Comparison of ENCODE assay signal across 8 cellular contexts in the genomic region with DNA sequence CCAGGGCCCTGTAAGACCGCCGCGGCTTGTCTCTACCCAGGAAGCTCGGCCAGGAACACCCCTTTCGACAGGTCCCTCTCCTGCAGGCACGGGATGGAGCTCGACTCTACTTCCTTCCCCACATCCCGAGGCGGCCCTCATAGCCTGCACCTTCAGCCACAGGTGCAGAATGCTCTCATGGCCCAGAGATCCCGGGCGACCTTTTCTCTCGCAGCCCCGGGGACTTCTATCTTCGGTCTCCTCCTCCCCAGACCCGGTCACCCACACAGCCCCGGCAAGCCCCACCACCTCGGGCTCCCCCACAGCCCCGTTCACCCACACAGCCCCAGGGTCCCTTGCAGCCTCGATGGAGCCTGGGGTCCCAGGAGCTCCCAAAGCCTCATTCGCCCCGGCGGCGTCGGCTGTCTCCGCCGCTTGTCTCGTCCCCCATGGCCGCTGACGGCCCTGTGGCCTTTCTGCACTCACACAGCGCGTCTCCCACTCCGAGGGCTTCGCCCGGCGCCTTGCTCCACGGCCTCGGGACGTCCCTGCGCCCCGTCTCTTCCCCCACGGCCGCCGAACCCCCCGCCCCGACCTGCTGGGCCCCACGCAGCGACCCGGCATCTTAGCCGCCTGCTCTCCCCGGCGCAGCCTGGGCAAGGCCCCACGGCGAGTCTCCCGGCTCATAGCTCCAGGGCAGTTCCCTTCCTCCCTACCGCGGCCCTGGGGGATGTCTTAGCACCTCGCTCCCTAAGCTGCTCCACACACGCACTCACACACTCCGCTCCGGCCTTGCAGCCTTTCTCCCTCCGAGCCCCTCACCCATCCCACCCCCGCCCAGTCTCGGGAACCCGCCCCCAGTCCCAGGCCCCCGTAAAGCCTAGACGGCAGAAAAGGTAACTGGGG. TPM values are rescaled to one million over a fixed set of nuclear protein-coding genes. Genes with fewer than 3 reads are reported as not detected.
A peak's percentile ranks its signal among the peaks of the same experiment; 100 is the strongest.
DNase-seq lines count a peak whose midpoint lies in the region; ATAC-seq, FAIRE-seq and TF ChIP-seq lines count a peak whose summit lies in the region.

No MANE protein-coding gene starts in this region.

- no peak for TF ChIP-seq EP300 in A549 (IDR thresholded peaks at IDR 0.05)

- H3K27ac ChIP-seq in A549 (peak overlapping the region; percentile 94 to 97), KOPT-K1 (ENCODE audit: low read depth, low read length, poor library complexity, severe bottlenecking) (peak overlapping the region; percentile 91), foreskin keratinocyte (peak overlapping the region; percentile 42), neutrophil (peak overlapping the region; percentile 80)

- peaks cover 33% of the 10 kb centered on the region for H3K36me3 ChIP-seq in KOPT-K1 (ENCODE audit: insufficient read depth, low read length)
- H3K36me3 ChIP-seq in neutrophil = peaks cover 28% of the 10 kb centered on the region

- CTCF ChIA-PET in A549 (lab: Yijun Ruan, JAX) = interaction anchor here (0.7 to 4.2 kb wide), 6 partner anchors 9 to 1201 kb away, joined by 3 to 24 read pairs (median 4); a partner anchor contains a TSS

- TF ChIP-seq RAD21 in A549 (conservative IDR thresholded peaks at IDR 0.05 in 1 of 2, IDR thresholded peaks at IDR 0.05 in 1 of 2) = no peak; a peak in 1 of 5 replicates

- peak; percentile 56 to 70 for ATAC-seq in A549
- peak; percentile 16 for ATAC-seq in GM18498 (IDR thresholded peaks at IDR 0.05; ENCODE audit: unreplicated experiment)
- peak; percentile 41 for ATAC-seq in foreskin keratinocyte
- ATAC-seq in HG03108 (IDR thresholded peaks at IDR 0.05; ENCODE audit: unreplicated experiment) = no peak

- DNase-seq in A549 (ENCODE audit: low read depth in 1 of 2, low spot score in 1 of 2) (peak in 1 of 2 experiments; percentile 43), foreskin keratinocyte (no peak), NCI-H2107 treated with DMSO at 0.1 percent for 48 hours (lab: John Stamatoyannopoulos, UW; ENCODE audit: unreplicated experiment) (no peak)
- no peak for DNase-seq in activated T-helper 1 cell treated with anti-CD3 and anti-CD28 coated beads, Interleukin-12 subunit alpha, Interleukin-12 subunit beta, Interleukin-2, Interleukin-4 antibody, amounts not matched to agents 30 ng/mL and 10 ng/mL and 1 ng/mL, durations not matched to agents 14 hours and 24 hours and 36 hours (ENCODE audit: low spot score)

- H3K27me3 ChIP-seq in foreskin keratinocyte = no peaks in the 10 kb centered on the region
- no peaks in the 10 kb centered on the region for H3K27me3 ChIP-seq in neutrophil

- H3K4me1 ChIP-seq in A549 = peaks cover 22% of the 10 kb centered on the region
- H3K4me1 ChIP-seq in foreskin keratinocyte = peaks cover 22% of the 10 kb centered on the region
- peaks cover 22 to 24% of the 10 kb centered on the region in 2 experiments for H3K4me1 ChIP-seq in neutrophil (ENCODE audit: control insufficient read depth in 1 of 2, insufficient read depth in 1 of 2, low read depth in 1 of 2, low read length in 1 of 2)

- TF ChIP-seq CTCF in A549 (IDR thresholded peaks at IDR 0.05) (no peak), foreskin keratinocyte (conservative IDR thresholded peaks at IDR 0.05) (no peak), neutrophil (IDR thresholded peaks at IDR 0.05) (no peak)

- FAIRE-seq in A549 (lab: Jason Lieb, UNC) = no peak

- H3K4me3 ChIP-seq in A549 (peak overlapping the region; percentile 81), neutrophil (ENCODE audit: low read depth in 1 of 2, low read length in 1 of 2) (peak overlapping the region; percentile 91 to 92)

- H3K27ac Mint-ChIP-seq in activated T-helper 1 cell treated with anti-CD3 and anti-CD28 coated beads, Interleukin-12 subunit alpha, Interleukin-12 subunit beta, Interleukin-2, Interleukin-4 antibody, amounts not matched to agents 30 ng/mL and 10 ng/mL and 1 ng/mL, durations not matched to agents 14 hours and 24 hours and 36 hours = peak overlapping the region; percentile 99

- intact Hi-C loops in activated T-helper 1 cell treated with anti-CD3 and anti-CD28 coated beads, Interleukin-12 subunit alpha, Interleukin-12 subunit beta, Interleukin-2, Interleukin-4 antibody, amounts not matched to agents 30 ng/mL and 10 ng/mL and 1 ng/mL, durations not matched to agents 14 hours and 24 hours and 36 hours (cut with micrococcal nuclease) = loop anchor here (1.0 to 10.0 kb wide), 8 partner anchors 11 to 1155 kb away; a partner anchor contains a TSS

- H3K9me3 ChIP-seq in A549 = no peaks in the 10 kb centered on the region
- no peaks in the 10 kb centered on the region for H3K9me3 ChIP-seq in KOPT-K1 (ENCODE audit: insufficient read depth, low read length, poor library complexity, severe bottlenecking)
- no peaks in the 10 kb centered on the region for H3K9me3 ChIP-seq in neutrophil

- 5% methylated on average over 44 of the region's 66 CpGs for WGBS in A549 (ENCODE audit: missing lambda C conversion rate)

- TF ChIP-seq POLR2A in A549 (IDR thresholded peaks at IDR 0.05; ENCODE audit: low read length) = no peak; the same call in 1 of the 2 replicates

- H3K27me3 Mint-ChIP-seq in activated T-helper 1 cell treated with anti-CD3 and anti-CD28 coated beads, Interleukin-12 subunit alpha, Interleukin-12 subunit beta, Interleukin-2, Interleukin-4 antibody, amounts not matched to agents 30 ng/mL and 10 ng/mL and 1 ng/mL, durations not matched to agents 14 hours and 24 hours and 36 hours (ENCODE audit: insufficient read depth) = no peaks in the 10 kb centered on the region

- peak overlapping the region; percentile 87 for H3K4me2 ChIP-seq in A549

- peaks cover 55% of the 10 kb centered on the region for H3K4me1 Mint-ChIP-seq in activated T-helper 1 cell treated with anti-CD3 and anti-CD28 coated beads, Interleukin-12 subunit alpha, Interleukin-12 subunit beta, Interleukin-2, Interleukin-4 antibody, amounts not matched to agents 30 ng/mL and 10 ng/mL and 1 ng/mL, durations not matched to agents 14 hours and 24 hours and 36 hours (ENCODE audit: low read depth)

- POLR2A ChIA-PET in A549 (lab: Yijun Ruan, JAX) = interaction anchor here (1.1 to 2.2 kb wide), 4 partner anchors 11 to 177 kb away, joined by 3 to 12 read pairs (median 4); a partner anchor contains a TSS

- H3K36me3 Mint-ChIP-seq in activated T-helper 1 cell treated with anti-CD3 and anti-CD28 coated beads, Interleukin-12 subunit alpha, Interleukin-12 subunit beta, Interleukin-2, Interleukin-4 antibody, amounts not matched to agents 30 ng/mL and 10 ng/mL and 1 ng/mL, durations not matched to agents 14 hours and 24 hours and 36 hours (ENCODE audit: low read depth) = peaks cover 29% of the 10 kb centered on the region

- no peaks in the 10 kb centered on the region for H3K9me3 Mint-ChIP-seq in activated T-helper 1 cell treated with anti-CD3 and anti-CD28 coated beads, Interleukin-12 subunit alpha, Interleukin-12 subunit beta, Interleukin-2, Interleukin-4 antibody, amounts not matched to agents 30 ng/mL and 10 ng/mL and 1 ng/mL, durations not matched to agents 14 hours and 24 hours and 36 hours

- peak overlapping the region; percentile 97 for H3K4me3 Mint-ChIP-seq in activated T-helper 1 cell treated with anti-CD3 and anti-CD28 coated beads, Interleukin-12 subunit alpha, Interleukin-12 subunit beta, Interleukin-2, Interleukin-4 antibody, amounts not matched to agents 30 ng/mL and 10 ng/mL and 1 ng/mL, durations not matched to agents 14 hours and 24 hours and 36 hours

RNA-seq across cellular contexts. Expression of a gene that starts 0.6 kb away (rescaled TPM):
- polyA plus RNA-seq in A549 (2011; rRNA removed) (15.2 and 21.5 TPM in 2 replicates), A549 (2017; fragmentation: RNase III; extraction: RNeasy Plus Mini Kit Qiagen cat#74134 plus additional on column Dnase treatment) (13.6 to 16.1 TPM (median 14.1 TPM) in 3 replicates), foreskin keratinocyte (4.1 and 4.5 TPM in 2 replicates)
- polyA plus RNA-seq in A549 (2012; cell fraction: cytosol; rRNA removed) = 4.4 and 5.1 TPM in 2 replicates
- polyA plus RNA-seq in A549 (2012; cell fraction: nucleus; rRNA removed) = 5.5 and 11.7 TPM in 2 replicates
- 20.8 and 21.1 TPM in 2 replicates for polyA minus RNA-seq in A549 (2011; rRNA and poly(A)+ RNA removed)
- 18.2 and 22.2 TPM in 2 replicates for total RNA-seq in activated T-helper 1 cell treated with anti-CD3 and anti-CD28 coated beads, Interleukin-12 subunit alpha, Interleukin-12 subunit beta, Interleukin-2, Interleukin-4 antibody, amounts not matched to agents 30 ng/mL and 10 ng/mL and 1 ng/mL, durations not matched to agents 14 hours and 24 hours and 36 hours
- 16.6 and 18.6 TPM in 2 replicates for total RNA-seq in foreskin keratinocyte

RNA-seq across cellular contexts. Expression of a gene that starts 1.0 kb away (rescaled TPM):
- polyA plus RNA-seq in A549 (2011; rRNA removed) (517 and 572 TPM in 2 replicates), A549 (2017; fragmentation: RNase III; extraction: RNeasy Plus Mini Kit Qiagen cat#74134 plus additional on column Dnase treatment) (621 to 751 TPM (median 643 TPM) in 3 replicates), foreskin keratinocyte (611 and 639 TPM in 2 replicates)
- 876 and 1,178 TPM in 2 replicates for polyA plus RNA-seq in A549 (2012; cell fraction: cytosol; rRNA removed)
- polyA plus RNA-seq in A549 (2012; cell fraction: nucleus; rRNA removed) = 419 and 424 TPM in 2 replicates
- polyA minus RNA-seq in A549 (2011; rRNA and poly(A)+ RNA removed) = 43.1 and 59.7 TPM in 2 replicates
- total RNA-seq in activated T-helper 1 cell treated with anti-CD3 and anti-CD28 coated beads, Interleukin-12 subunit alpha, Interleukin-12 subunit beta, Interleukin-2, Interleukin-4 antibody, amounts not matched to agents 30 ng/mL and 10 ng/mL and 1 ng/mL, durations not matched to agents 14 hours and 24 hours and 36 hours = 94.0 and 95.2 TPM in 2 replicates
- total RNA-seq in foreskin keratinocyte = 344 TPM in 2 replicates

RNA-seq across cellular contexts. Expression of a gene that starts 11.5 kb away (rescaled TPM):
- polyA plus RNA-seq in A549 (2011; rRNA removed) (49.0 and 50.2 TPM in 2 replicates), A549 (2017; fragmentation: RNase III; extraction: RNeasy Plus Mini Kit Qiagen cat#74134 plus additional on column Dnase treatment) (27.9 to 32.2 TPM (median 31.8 TPM) in 3 replicates), foreskin keratinocyte (49.2 TPM in 2 replicates)
- polyA plus RNA-seq in A549 (2012; cell fraction: cytosol; rRNA removed) = 22.9 and 25.0 TPM in 2 replicates
- 6.4 and 11.0 TPM in 2 replicates for polyA plus RNA-seq in A549 (2012; cell fraction: nucleus; rRNA removed)
- polyA minus RNA-seq in A549 (2011; rRNA and poly(A)+ RNA removed) = 11.4 and 14.4 TPM in 2 replicates
- total RNA-seq in activated T-helper 1 cell treated with anti-CD3 and anti-CD28 coated beads, Interleukin-12 subunit alpha, Interleukin-12 subunit beta, Interleukin-2, Interleukin-4 antibody, amounts not matched to agents 30 ng/mL and 10 ng/mL and 1 ng/mL, durations not matched to agents 14 hours and 24 hours and 36 hours = 24.3 and 28.4 TPM in 2 replicates
- 30.5 and 34.6 TPM in 2 replicates for total RNA-seq in foreskin keratinocyte

RNA-seq across cellular contexts. Expression of a gene that starts 11.7 kb away (rescaled TPM):
- polyA plus RNA-seq in A549 (2011; rRNA removed) (4.1 and 4.2 TPM in 2 replicates), A549 (2017; fragmentation: RNase III; extraction: RNeasy Plus Mini Kit Qiagen cat#74134 plus additional on column Dnase treatment) (2.4 to 3.1 TPM (median 2.6 TPM) in 3 replicates), foreskin keratinocyte (1.1 and 1.4 TPM in 2 replicates)
- 2.1 and 2.9 TPM in 2 replicates for polyA plus RNA-seq in A549 (2012; cell fraction: cytosol; rRNA removed)
- polyA plus RNA-seq in A549 (2012; cell fraction: nucleus; rRNA removed) = 1.6 and 2.0 TPM in 2 replicates
- polyA minus RNA-seq in A549 (2011; rRNA and poly(A)+ RNA removed) = 1.9 TPM in 2 replicates
- total RNA-seq in activated T-helper 1 cell treated with anti-CD3 and anti-CD28 coated beads, Interleukin-12 subunit alpha, Interleukin-12 subunit beta, Interleukin-2, Interleukin-4 antibody, amounts not matched to agents 30 ng/mL and 10 ng/mL and 1 ng/mL, durations not matched to agents 14 hours and 24 hours and 36 hours = 1.6 and 1.7 TPM in 2 replicates
- total RNA-seq in foreskin keratinocyte = 0.88 and 1.2 TPM in 2 replicates

Comparison
In these comparisons a context has a peak if more than half of its experiments do, and no peak if none do; other contexts are left out.
1. H3K27ac ChIP-seq: peak in every context shown above with its lines; median percentile 96 in A549; 91 in KOPT-K1; 80 in neutrophil; 42 in foreskin keratinocyte.